ENCODE assay signal across 8 cellular contexts in genomic region chr4:159101983-159102622, GRCh38. TPM values are rescaled to one million over a fixed set of nuclear protein-coding genes. Genes with fewer than 3 reads are reported as not detected.
DNase-seq lines count a peak whose midpoint lies in the region; ATAC-seq and TF ChIP-seq lines count a peak whose summit lies in the region.

No MANE protein-coding gene starts in this region.

- H3K36me3 ChIP-seq in mucosa of descending colon (ENCODE audit: low read depth), result no peaks in the 10 kb centered on the region

- H3K4me1 ChIP-seq in mucosa of descending colon (ENCODE audit: low read depth), result peaks cover 21% of the 10 kb centered on the region

- ATAC-seq in mucosa of descending colon, result no peak
- no peak for ATAC-seq in GM21737 (IDR thresholded peaks at IDR 0.05; ENCODE audit: unreplicated experiment)
- ATAC-seq in HG02610 (IDR thresholded peaks at IDR 0.05; ENCODE audit: unreplicated experiment), result no peak
- no peak for ATAC-seq in HG03025 (IDR thresholded peaks at IDR 0.05; ENCODE audit: low FRiP score, unreplicated experiment)

- H3K9me3 ChIP-seq in mucosa of descending colon, result no peaks in the 10 kb centered on the region

- intact Hi-C loops in mucosa of descending colon (cut with DNase I, micrococcal nuclease), result no loop called here

- H3K9me3 Mint-ChIP-seq in IgD-negative memory B cell, result no peaks in the 10 kb centered on the region

- peak overlapping the region; percentile 69 to 82 (median 78) for H3K4me3 Mint-ChIP-seq in IgD-negative memory B cell

- peaks cover 3% of the 10 kb centered on the region for H3K27me3 Mint-ChIP-seq in IgD-negative memory B cell

- peak overlapping the region; percentile 15 to 87 (median 56) for H3K27ac Mint-ChIP-seq in IgD-negative memory B cell

- TF ChIP-seq CTCF in mucosa of descending colon (IDR thresholded peaks at IDR 0.05), result no peak

- H3K4me1 Mint-ChIP-seq in IgD-negative memory B cell, result peaks cover 21 to 29% (median 22%) of the 10 kb centered on the region in 3 donors

- H3K36me3 Mint-ChIP-seq in IgD-negative memory B cell, result no peaks in the 10 kb centered on the region

- peak overlapping the region; percentile 79 for H3K4me3 ChIP-seq in mucosa of descending colon

- DNase-seq in AG08395 (ENCODE audit: low spot score) (peak; percentile 13), caudate nucleus (lab: John Stamatoyannopoulos, UW) (peak in 1 of 61 donors; percentile 41), mucosa of descending colon (peak in 1 of 3 donors; percentile 37), midbrain (lab: John Stamatoyannopoulos, UW) (no peak)

- H3K27ac ChIP-seq in caudate nucleus (ENCODE audit: low read depth, low read length), result peak overlapping the region; percentile 29

RNA-seq across cellular contexts. Expression of gene RAPGEF2, which starts 0.8 kb away (rescaled TPM):
- polyA plus RNA-seq in IgD-negative memory B cell, result 0.44 TPM
- total RNA-seq in mucosa of descending colon, result 10 to 100 TPM; 42.8 to 68.2 (median 55.1) TPM
